17 cellular contexts compared by ENCODE assay signal in the genomic region with DNA sequence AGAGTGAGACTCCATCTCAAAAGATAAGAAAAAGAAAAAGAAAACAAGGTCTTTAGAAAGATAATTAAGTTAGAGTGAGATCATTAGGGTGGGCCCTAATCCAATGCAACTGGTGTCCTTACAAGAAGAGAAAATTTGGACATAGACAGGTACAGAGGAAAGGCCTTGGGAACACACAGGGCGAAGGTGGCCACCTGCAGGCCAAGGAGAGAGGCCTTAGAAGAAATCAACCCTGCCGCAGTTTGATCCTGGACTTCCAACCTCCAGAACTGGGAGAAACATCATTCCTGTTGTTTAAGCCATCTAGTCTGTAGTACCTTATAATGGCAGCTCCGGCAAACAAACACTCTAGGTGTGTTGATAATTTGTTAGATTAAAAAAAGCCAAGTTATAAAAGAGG.
"Had no signal": no experiment of that assay in that cellular context is flagged by ENCODE, and none has a peak within 500 bp of the region (broad histone marks: within the 10 kb centered on the region; RNA-seq: fewer than 3 reads in every experiment).

No MANE protein-coding gene starts in this region.

- DNase-seq: activated CD4-positive, CD25-positive, alpha-beta regulatory T cell treated with anti-CD3 and anti-CD28 coated beads, Interleukin-2, amount 50 U/mL, for 72 hours; activated CD8-positive, alpha-beta memory T cell treated with anti-CD3 and anti-CD28 coated beads for 24 hours; activated gamma-delta T cell treated with Interleukin-2 at 50 U/mL for 16 hours; adrenal gland; erythroblast; hypothalamus; kidney; nucleus accumbens; posterior cingulate gyrus; trophoblast cell had no signal

- H3K36me3 ChIP-seq: adrenal gland, breast epithelium, suprapubic skin, vagina had no signal

- H3K9me3 ChIP-seq: adrenal gland, breast epithelium, suprapubic skin, vagina had no signal

- H3K27ac ChIP-seq: adrenal gland, breast epithelium, coronary artery, suprapubic skin, vagina had no signal

- H3K27me3 ChIP-seq: adrenal gland, breast epithelium, vagina had no signal

- H3K4me1 ChIP-seq: adrenal gland, breast epithelium, suprapubic skin, vagina had no signal

- ATAC-seq: activated naive CD4-positive, alpha-beta T cell treated with anti-CD3 and anti-CD28 coated beads, Interleukin-2, amount 50 U/mL, for 72 hours; left lobe of liver had no signal

- H3K4me3 ChIP-seq: adrenal gland, breast epithelium, coronary artery, lung, suprapubic skin, vagina had no signal
